18 cellular contexts compared by ENCODE assay signal in genomic region chr3:188518416-188518815, GRCh38.
DNase-seq lines count a peak whose midpoint lies in the region; ATAC-seq, FAIRE-seq and TF ChIP-seq lines count a peak whose summit lies in the region.
"Had no signal": no experiment of that assay in that cellular context is flagged by ENCODE, and none has a peak within 500 bp of the region (broad histone marks: within the 10 kb centered on the region; RNA-seq: fewer than 3 reads in every experiment).

No MANE protein-coding gene starts in this region.

- TF ChIP-seq CTCF in body of pancreas (IDR thresholded peaks at IDR 0.05), result no peak
- no peak for TF ChIP-seq CTCF in HepG2 (CRISPR knock-in tag; IDR thresholded peaks at IDR 0.05)

- H4K20me1 ChIP-seq in HepG2 (ENCODE audit: insufficient read depth, low read length), result no peaks in the 10 kb centered on the region
- H4K20me1 ChIP-seq: BLaER1 treated with 17β-estradiol and CSF1 and Interleukin-3, amounts not matched to agents 10 nM and 100 nM had no signal

- H3K4me1 ChIP-seq in body of pancreas, result peaks cover 17% of the 10 kb centered on the region
- peaks cover 30% of the 10 kb centered on the region for H3K4me1 ChIP-seq in HepG2 (ENCODE audit: insufficient read depth, low read length)
- H3K4me1 ChIP-seq in neuronal stem cell (ENCODE audit: control insufficient read depth in 2 of 2, insufficient read depth in 1 of 2, low read depth in 1 of 2, low read length in 2 of 2), result peaks cover 0 to 5% of the 10 kb centered on the region in 2 donors
- peaks cover 0 to 32% (median 6%) of the 10 kb centered on the region in 5 donors for H3K4me1 ChIP-seq in subcutaneous abdominal adipose tissue (ENCODE audit: control insufficient read depth in 5 of 5, insufficient read depth in 5 of 5, low read length in 5 of 5)

- no peak overlapping the region for H3K18ac ChIP-seq in neuronal stem cell (ENCODE audit: low read length)

- H3K79me1 ChIP-seq in neuronal stem cell (ENCODE audit: low read depth, low read length), result no peaks in the 10 kb centered on the region

- H3K9me3 ChIP-seq in body of pancreas (no peaks in the 10 kb centered on the region), HepG2 (ENCODE audit: low read length) (no peaks in the 10 kb centered on the region), neuronal stem cell (replicated peaks in 1 of 2; ENCODE audit: control insufficient read depth in 2 of 2, insufficient read depth in 1 of 2, low read depth in 1 of 2, low read length in 2 of 2) (no peaks in the 10 kb centered on the region), subcutaneous abdominal adipose tissue (ENCODE audit: control insufficient read depth in 5 of 5, low read length in 5 of 5) (no peaks in the 10 kb centered on the region)

- H3K4me3 ChIP-seq in body of pancreas (no peak overlapping the region), HepG2 (replicated peaks in 1 of 3; ENCODE audit: insufficient read depth in 1 of 3, low read depth in 2 of 3, low read length in 3 of 3) (peak overlapping the region in 2 of 3 experiments; percentile 3 to 14; a peak in 1 of 6 replicates), neuronal stem cell (ENCODE audit: low read length in 2 of 2) (no peak overlapping the region), subcutaneous abdominal adipose tissue (ENCODE audit: low read depth in 1 of 5, low read length in 5 of 5) (no peak overlapping the region)
- H3K4me3 ChIP-seq: BLaER1 treated with 17β-estradiol and CSF1 and Interleukin-3, amounts not matched to agents 10 nM and 100 nM; GM12878; GM23338 had no signal

- H3K4me2 ChIP-seq in HepG2 (ENCODE audit: low read depth, low read length) (peak overlapping the region; percentile 50), neuronal stem cell (ENCODE audit: insufficient read depth, low read length, poor library complexity, severe bottlenecking) (no peak overlapping the region)
- H3K4me2 ChIP-seq: BLaER1 treated with 17β-estradiol and CSF1 and Interleukin-3, amounts not matched to agents 10 nM and 100 nM; GM23338 had no signal

- H3K4ac ChIP-seq in neuronal stem cell (ENCODE audit: low read length), result no peak overlapping the region

- DNase-seq in body of pancreas (no peak), HepG2 (ENCODE audit: low spot score) (no peak), neuronal stem cell (ENCODE audit: low spot score) (peak; percentile 5), NCI-H2227 treated with DMSO at 0.1 percent for 48 hours (lab: John Stamatoyannopoulos, UW) (no peak), NCI-H1436 treated with DMSO at 0.1 percent for 48 hours (lab: John Stamatoyannopoulos, UW) (no peak), DMS153 (lab: John Stamatoyannopoulos, UW) (no peak)
- DNase-seq: Calu3; CD8-positive, alpha-beta T cell; DMS53; DND-41; EL; HCEC 1CT had no signal

- WGBS in body of pancreas, 2 donors, result 37 to 41% methylated on average over 2 of the region's 2 CpGs
- WGBS in HepG2 (ENCODE audit: low lambda C conversion rate), result 23% methylated on average over 2 of the region's 2 CpGs
- WGBS in neuronal stem cell (ENCODE audit: extremely low coverage in 2 of 2, insufficient read length in 2 of 2, insufficient replicate concordance in 1 of 2), 2 donors, result no CpG with 5 or more reads among the region's 2 CpGs

- no peak for TF ChIP-seq EP300 in HepG2 (IDR thresholded peaks at IDR 0.05; ENCODE audit: low read depth in 2 of 2, low read length in 2 of 2)
- TF ChIP-seq EP300 in HepG2 (CRISPR knock-in tag; IDR thresholded peaks at IDR 0.05; ENCODE audit: borderline replicate concordance), result no peak

- CTCF ChIA-PET in HepG2 (lab: Yijun Ruan, JAX; ENCODE audit: low intra/inter-chr PET ratio, low total read pairs), result no interaction called here

- H2BK15ac ChIP-seq in neuronal stem cell (ENCODE audit: low read length), result no peak overlapping the region

- H3K27me3 ChIP-seq in body of pancreas, result no peaks in the 10 kb centered on the region
- no peaks in the 10 kb centered on the region for H3K27me3 ChIP-seq in HepG2 (ENCODE audit: control insufficient read depth in 1 of 2, insufficient read depth in 2 of 2, low read length in 2 of 2)
- no peaks in the 10 kb centered on the region for H3K27me3 ChIP-seq in neuronal stem cell (ENCODE audit: control insufficient read depth in 3 of 3, insufficient read depth in 3 of 3, low read depth in 1 of 3, low read length in 3 of 3)
- H3K27me3 ChIP-seq in subcutaneous abdominal adipose tissue (ENCODE audit: control insufficient read depth in 5 of 5, insufficient read depth in 4 of 5, low read length in 5 of 5), result no peaks in the 10 kb centered on the region
- H3K27me3 ChIP-seq: BLaER1 treated with 17β-estradiol and CSF1 and Interleukin-3, amounts not matched to agents 10 nM and 100 nM had no signal

- H3K27ac ChIP-seq in body of pancreas (no peak overlapping the region), HepG2 (ENCODE audit: extremely low read length, insufficient read depth, low read length) (peak overlapping the region; percentile 64), neuronal stem cell (replicated peaks; ENCODE audit: low read length) (no peak overlapping the region), subcutaneous abdominal adipose tissue (ENCODE audit: low read depth, low read length) (peak overlapping the region; percentile 32)
- H3K27ac ChIP-seq: BLaER1 treated with 17β-estradiol and CSF1 and Interleukin-3, amounts not matched to agents 10 nM and 100 nM had no signal

- no peak overlapping the region for H3K23ac ChIP-seq in neuronal stem cell (ENCODE audit: low read depth, low read length, poor library complexity)

- TF ChIP-seq POLR2A in body of pancreas (IDR thresholded peaks at IDR 0.05) (no peak), HepG2 (IDR thresholded peaks at IDR 0.05; ENCODE audit: insufficient read depth in 1 of 2, low read depth in 2 of 2, low read length in 2 of 2) (no peak)

- no peak overlapping the region for H2AK5ac ChIP-seq in neuronal stem cell (ENCODE audit: low read depth, low read length)

- H3K79me2 ChIP-seq in HepG2 (ENCODE audit: insufficient read depth, low read length), result no peaks in the 10 kb centered on the region

- no peak overlapping the region for H4K8ac ChIP-seq in neuronal stem cell (ENCODE audit: low read depth, low read length)

- ATAC-seq in body of pancreas, result peak; percentile 18
- ATAC-seq in HepG2, result peak; percentile 76
- ATAC-seq: CD8-positive, alpha-beta T cell; GM12878; GM23338 had no signal

- peak; percentile 43 for FAIRE-seq in HepG2 (lab: Jason Lieb, UNC)
- FAIRE-seq: GM12878, GM19239, HTR-8/SVneo had no signal

- H2BK12ac ChIP-seq in neuronal stem cell (ENCODE audit: low read length), result no peak overlapping the region

- POLR2A ChIA-PET in HepG2 (lab: Yijun Ruan, JAX), result no interaction called here

- H2AFZ ChIP-seq in HepG2 (ENCODE audit: low read length) (no peak overlapping the region), neuronal stem cell (ENCODE audit: low read length) (no peak overlapping the region)
- H2AFZ ChIP-seq: GM23338 had no signal

- no peak overlapping the region for H2BK120ac ChIP-seq in neuronal stem cell (ENCODE audit: low read depth, low read length)

- H3K36me3 ChIP-seq in body of pancreas (replicated peaks in 1 of 2; ENCODE audit: insufficient read depth in 1 of 2, low read depth in 2 of 2), result no peaks in the 10 kb centered on the region
- peaks cover 0 to 1% of the 10 kb centered on the region in 2 experiments; a peak in 2 of 5 replicates for H3K36me3 ChIP-seq in HepG2 (replicated peaks in 1 of 2; ENCODE audit: control insufficient read depth in 1 of 2, insufficient read depth in 2 of 2, low read length in 2 of 2)
- no peaks in the 10 kb centered on the region for H3K36me3 ChIP-seq in neuronal stem cell (replicated peaks in 1 of 2; ENCODE audit: control insufficient read depth in 2 of 2, insufficient read depth in 2 of 2, low read length in 2 of 2)
- H3K36me3 ChIP-seq in subcutaneous abdominal adipose tissue (ENCODE audit: control insufficient read depth in 5 of 5, insufficient read depth in 5 of 5, low read length in 5 of 5), result peaks cover 0 to 7% (median 0%) of the 10 kb centered on the region in 5 donors

- in situ Hi-C loops in HepG2 (cut with HindIII; ENCODE audit: extremely low pct_ligation_motif_present, low pct_unique_long_range_greater_than_20kb), result no loop called here

- intact Hi-C loops in body of pancreas (cut with DNase I), result no loop called here
- intact Hi-C loops in HepG2 (cut with micrococcal nuclease; ENCODE audit: unreplicated experiment), result no loop called here

- TF ChIP-seq RAD21 in HepG2 (CRISPR knock-in tag; IDR thresholded peaks at IDR 0.05), result no peak

- H3K9ac ChIP-seq in HepG2 (ENCODE audit: insufficient read depth, low read depth, low read length) (0 out of 2 replicates have a peak overlapping the region, but pooled peaks have one; percentile 12), neuronal stem cell (ENCODE audit: low read depth, low read length, poor library complexity) (no peak overlapping the region), subcutaneous abdominal adipose tissue (ENCODE audit: low read length in 5 of 5) (no peak overlapping the region)
- H3K9ac ChIP-seq: BLaER1 treated with 17β-estradiol and CSF1 and Interleukin-3, amounts not matched to agents 10 nM and 100 nM had no signal

- BruUV-seq in HepG2 (replicated peaks; lab: Mats Ljungman, UMichigan), result no TSS peak

- no peak overlapping the region for H4K91ac ChIP-seq in neuronal stem cell (ENCODE audit: low read depth, low read length, poor library complexity)

- H3K14ac ChIP-seq in neuronal stem cell (ENCODE audit: low read length), result no peak overlapping the region

- H2BK5ac ChIP-seq in neuronal stem cell (ENCODE audit: low read length), result no peak overlapping the region

TF ChIP-seq in HepG2, 621 proteins besides CTCF, POLR2A, EP300 and RAD21:
- TF ChIP-seq ATF1 (CRISPR knock-in tag; IDR thresholded peaks at IDR 0.05) (0 out of 2 replicates have a peak, but pooled peaks have one; percentile 42), ZNF607 (CRISPR knock-in tag; IDR thresholded peaks at IDR 0.05; ENCODE audit: borderline replicate concordance) (no peak), MAZ (IDR thresholded peaks at IDR 0.05; ENCODE audit: borderline replicate concordance, low read depth, low read length) (no peak), MAZ (CRISPR knock-in tag; IDR thresholded peaks at IDR 0.05; ENCODE audit: low read depth) (no peak), GATAD1 (CRISPR knock-in tag; IDR thresholded peaks at IDR 0.05) (0 out of 2 replicates have a peak, but pooled peaks have one; percentile 0)
TF ChIP-seq in HepG2: peak in this region for 2.

Comparison
In these comparisons a context has a peak if more than half of its experiments do, and no peak if none do; other contexts are left out.
1. H3K27ac ChIP-seq: peak in HepG2 (single experiment) and subcutaneous abdominal adipose tissue (single experiment); none in body of pancreas (0 of 4) and neuronal stem cell (single experiment).
2. H3K4me3 ChIP-seq: peak in HepG2 (2 of 3); none in body of pancreas (0 of 2), neuronal stem cell (0 of 2) and subcutaneous abdominal adipose tissue (0 of 5).